ENCODE assay signal across 8 cellular contexts in genomic region chr21:33916200-33916567, GRCh38. TPM values are rescaled to one million over a fixed set of nuclear protein-coding genes. Genes with fewer than 3 reads are reported as not detected.
DNase-seq lines count a peak whose midpoint lies in the region; ATAC-seq and TF ChIP-seq lines count a peak whose summit lies in the region.

No MANE protein-coding gene starts in this region.

- peak overlapping the region; percentile 94 for H2AFZ ChIP-seq in Karpas-422 (ENCODE audit: low read length)

- H3K9me2 ChIP-seq in DOHH2 (replicated peaks; ENCODE audit: control insufficient read depth, low read length) (no peaks in the 10 kb centered on the region), Karpas-422 (replicated peaks; ENCODE audit: insufficient read depth, low read length) (no peaks in the 10 kb centered on the region)

- H4K20me1 ChIP-seq in DOHH2 (ENCODE audit: control insufficient read depth, insufficient read depth, low read depth, low read length) (no peaks in the 10 kb centered on the region), Karpas-422 (ENCODE audit: insufficient read depth, low read depth, low read length) (no peaks in the 10 kb centered on the region; the same call in 1 of the 2 replicates)

- H3K36me3 ChIP-seq in DOHH2 (ENCODE audit: control insufficient read depth, low read length) (peaks cover 39% of the 10 kb centered on the region), Karpas-422 (ENCODE audit: insufficient read depth, low read length) (peaks cover 18% of the 10 kb centered on the region), endocrine pancreas (ENCODE audit: control insufficient read depth, insufficient read depth, low read length) (no peaks in the 10 kb centered on the region), neutrophil (peaks cover 22% of the 10 kb centered on the region)

- peak overlapping the region; percentile 96 for H3K4me3 ChIP-seq in DOHH2 (ENCODE audit: low read length)
- peak overlapping the region; percentile 53 for H3K4me3 ChIP-seq in Karpas-422 (ENCODE audit: low read length)
- peak overlapping the region; percentile 83 for H3K4me3 ChIP-seq in endocrine pancreas (ENCODE audit: control insufficient read depth, insufficient read depth, low read length)
- H3K4me3 ChIP-seq in neutrophil (ENCODE audit: low read depth in 1 of 2, low read length in 1 of 2): peak overlapping the region; percentile 85 to 95

- H3F3A ChIP-seq in DOHH2 (ENCODE audit: control insufficient read depth, insufficient read depth): no peaks in the 10 kb centered on the region

- TF ChIP-seq CTCF in DOHH2 (IDR thresholded peaks at IDR 0.05; ENCODE audit: low read depth, low read length, poor library complexity, severe bottlenecking) (no peak), neutrophil (IDR thresholded peaks at IDR 0.05) (no peak)

- H3K27ac ChIP-seq in DOHH2 (ENCODE audit: low read depth, low read length): no peak overlapping the region
- 0 out of 2 replicates have a peak overlapping the region, but pooled peaks have one; percentile 12 for H3K27ac ChIP-seq in Karpas-422 (ENCODE audit: low read length)
- H3K27ac ChIP-seq in neutrophil: no peak overlapping the region

- DNase-seq in Karpas-422 (no peak), dedifferentiated amniotic fluid mesenchymal stem cell (ENCODE audit: extremely low spot score) (no peak), cortex of kidney (lab: John Stamatoyannopoulos, UW) (no peak)

- peak overlapping the region; percentile 54 for H3K4me2 ChIP-seq in DOHH2 (ENCODE audit: low read length)
- peak overlapping the region; percentile 86 for H3K4me2 ChIP-seq in Karpas-422 (ENCODE audit: low read depth, low read length, poor library complexity, severe bottlenecking)

- H3K79me2 ChIP-seq in DOHH2 (ENCODE audit: control insufficient read depth, low read length): peaks cover 34% of the 10 kb centered on the region
- H3K79me2 ChIP-seq in Karpas-422 (ENCODE audit: low read length): peaks cover 34% of the 10 kb centered on the region

- H3K4me1 ChIP-seq in DOHH2 (ENCODE audit: control insufficient read depth, low read length) (peaks cover 15% of the 10 kb centered on the region), Karpas-422 (ENCODE audit: low read length) (peaks cover 16% of the 10 kb centered on the region), endocrine pancreas (ENCODE audit: control insufficient read depth, insufficient read depth, low read length) (no peaks in the 10 kb centered on the region), neutrophil (ENCODE audit: control insufficient read depth in 1 of 2, insufficient read depth in 1 of 2, low read depth in 1 of 2, low read length in 1 of 2) (peaks cover 17 to 19% of the 10 kb centered on the region in 2 experiments)

- H3K27me3 ChIP-seq in DOHH2 (ENCODE audit: control insufficient read depth, low read length) (no peaks in the 10 kb centered on the region), Karpas-422 (ENCODE audit: low read length) (no peaks in the 10 kb centered on the region), endocrine pancreas (ENCODE audit: control insufficient read depth, insufficient read depth, low read length) (no peaks in the 10 kb centered on the region), neutrophil (no peaks in the 10 kb centered on the region)

- no peaks in the 10 kb centered on the region for H3K9me3 ChIP-seq in DOHH2 (ENCODE audit: control insufficient read depth, insufficient read depth, low read length)
- H3K9me3 ChIP-seq in Karpas-422 (ENCODE audit: low read length): no peaks in the 10 kb centered on the region
- no peaks in the 10 kb centered on the region for H3K9me3 ChIP-seq in endocrine pancreas (ENCODE audit: control insufficient read depth, low read length)
- H3K9me3 ChIP-seq in neutrophil: no peaks in the 10 kb centered on the region

- H3K9ac ChIP-seq in Karpas-422 (ENCODE audit: low read length): peak overlapping the region; percentile 52
- H3K9ac ChIP-seq in endocrine pancreas (ENCODE audit: control insufficient read depth, insufficient read depth, low read length): no peak overlapping the region

- no peak for ATAC-seq in GM19455 (IDR thresholded peaks at IDR 0.05; ENCODE audit: unreplicated experiment)
- no peak for ATAC-seq in GM19463 (IDR thresholded peaks at IDR 0.05; ENCODE audit: unreplicated experiment)

RNA-seq across cellular contexts. Expression of gene ATP5PO, which starts 0.6 kb away (rescaled TPM):
- total RNA-seq in Karpas-422 (2014; rRNA removed; shearing (Covaris generic); ENCODE audit: low replicate concordance): 310 and 335 TPM in 2 replicates
